In the genomic region with DNA sequence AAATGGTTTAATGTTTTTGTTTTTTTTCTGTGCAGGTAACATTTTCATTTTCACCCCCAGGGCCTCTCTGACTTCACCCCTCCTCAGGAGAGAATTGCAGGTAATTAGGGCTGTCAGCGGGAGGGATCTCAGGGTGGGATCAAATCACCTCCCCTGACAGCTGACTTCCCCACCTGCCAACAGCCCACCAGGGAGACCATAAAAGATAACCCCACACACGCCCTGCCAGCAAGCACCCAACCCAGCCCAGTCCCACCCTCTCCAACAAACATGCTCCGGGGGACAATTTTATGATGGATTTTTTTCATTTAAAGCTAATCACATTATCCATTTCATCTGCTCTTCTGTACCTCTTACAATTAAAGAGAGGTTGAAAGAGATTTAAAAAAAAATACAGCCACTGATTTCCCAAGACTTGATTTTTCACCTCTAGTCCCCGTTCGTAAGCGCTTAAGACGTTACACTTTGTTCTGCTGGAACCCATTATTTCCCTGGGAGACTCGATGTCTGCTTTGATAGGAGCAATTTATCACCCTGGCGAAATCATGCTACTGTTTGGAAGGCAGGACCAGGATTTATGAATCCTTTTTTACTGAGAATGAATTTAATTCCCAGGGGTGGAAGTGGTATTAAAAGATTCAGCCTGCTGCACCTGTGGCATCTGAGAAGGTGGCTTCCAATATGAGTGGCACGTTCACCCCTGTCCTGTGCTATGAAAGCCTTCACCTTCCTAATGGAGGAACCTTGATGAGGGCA, we compare ENCODE assay signal across 24 cellular contexts.
DNase-seq lines count a peak whose midpoint lies in the region; ATAC-seq and TF ChIP-seq lines count a peak whose summit lies in the region.
"Had no signal": no experiment of that assay in that cellular context is flagged by ENCODE, and none has a peak within 500 bp of the region (broad histone marks: within the 10 kb centered on the region; RNA-seq: fewer than 3 reads in every experiment).

No MANE protein-coding gene starts in this region.

- H3K4me3 Mint-ChIP-seq in WTC11 = no peak overlapping the region
- H3K4me3 Mint-ChIP-seq: activated T-cell treated with anti-CD3 and anti-CD28 coated beads, Interleukin-2, amount 50 U/mL, for 24 hours; memory B cell; neural crest cell; T-helper 2 cell treated with Interferon-gamma antibody and Interleukin-4, amounts not matched to agents 5 μg/mL and 100 μg/mL, for 36 hours had no signal

- H3K36me3 Mint-ChIP-seq in WTC11 = no peaks in the 10 kb centered on the region
- H3K36me3 Mint-ChIP-seq: CD4-positive, CD25-positive, alpha-beta regulatory T cell; memory B cell had no signal

- POLR2A ChIA-PET in WTC11 (lab: Charles Lee) = no interaction called here

- peaks cover 20% of the 10 kb centered on the region for H3K4me1 Mint-ChIP-seq in WTC11
- H3K4me1 Mint-ChIP-seq: CD4-positive, CD25-positive, alpha-beta regulatory T cell; memory B cell had no signal

- no peak overlapping the region for H3K27ac Mint-ChIP-seq in WTC11
- H3K27ac Mint-ChIP-seq: activated T-cell treated with anti-CD3 and anti-CD28 coated beads, Interleukin-2, amount 50 U/mL, for 24 hours; CD4-positive, CD25-positive, alpha-beta regulatory T cell; memory B cell; T-helper 2 cell treated with Interferon-gamma antibody and Interleukin-4, amounts not matched to agents 5 μg/mL and 100 μg/mL, for 36 hours had no signal

- no peaks in the 10 kb centered on the region for H3K27me3 Mint-ChIP-seq in WTC11 (ENCODE audit: low read depth)
- H3K27me3 Mint-ChIP-seq: activated T-cell treated with anti-CD3 and anti-CD28 coated beads, Interleukin-2, amount 50 U/mL, for 24 hours; CD4-positive, CD25-positive, alpha-beta regulatory T cell had no signal

- ATAC-seq in HG03095 (IDR thresholded peaks at IDR 0.05; ENCODE audit: unreplicated experiment) = no peak
- no peak for ATAC-seq in WTC11
- ATAC-seq: foreskin keratinocyte, K562, left cardiac atrium, pancreas had no signal

- H3K9me3 Mint-ChIP-seq in WTC11 = peaks cover 18% of the 10 kb centered on the region
- H3K9me3 Mint-ChIP-seq: activated T-cell treated with anti-CD3 and anti-CD28 coated beads, Interleukin-2, amount 50 U/mL, for 24 hours; CD4-positive, CD25-positive, alpha-beta regulatory T cell; T-helper 2 cell treated with Interferon-gamma antibody and Interleukin-4, amounts not matched to agents 5 μg/mL and 100 μg/mL, for 36 hours had no signal

- CTCF ChIA-PET in WTC11 (lab: Charles Lee) = no interaction called here

- TF ChIP-seq CTCF in WTC11 (IDR thresholded peaks at IDR 0.05) = no peak

- DNase-seq in COR-L47 (lab: John Stamatoyannopoulos, UW) = peak; percentile 73
- peak; percentile 91 for DNase-seq in NCI-H1105 treated with DMSO at 0.1 percent for 48 hours (lab: John Stamatoyannopoulos, UW)
- peak; percentile 73 for DNase-seq in NCI-H2227 (lab: John Stamatoyannopoulos, UW; ENCODE audit: unreplicated experiment)
- DNase-seq in left kidney (ENCODE audit: low read depth, low spot score) = peak; percentile 36
- no peak for DNase-seq in germinal center (ENCODE audit: low spot score)
- no peak for DNase-seq in WTC11 (ENCODE audit: low spot score)
- DNase-seq: activated CD4-positive, alpha-beta T cell treated with anti-CD3 and anti-CD28 coated beads for 4 hours; activated gamma-delta T cell; activated T-cell treated with anti-CD3 and anti-CD28 coated beads, Interleukin-2, amount 50 U/mL, for 24 hours; CD4-positive, CD25-positive, alpha-beta regulatory T cell; cortex of kidney; foreskin keratinocyte; left cardiac atrium; NCI-H526 treated with DMSO at 0.1 percent for 48 hours; pancreas; retina; spleen; stimulated activated CD4-positive, alpha-beta T cell treated with anti-CD3 and anti-CD28 coated beads, Interleukin-2, amount 100 ng/mL, for 48 hours; upper lobe of left lung had no signal

TF ChIP-seq in WTC11, 78 proteins besides CTCF, POLR2A, EP300 and RAD21:
- no peak for TF ChIP-seq ZNF138 (CRISPR knock-in tag; conservative IDR thresholded peaks at IDR 0.05)

Comparison
In these comparisons a context has a peak if more than half of its experiments do, and no peak if none do; other contexts are left out.
1. DNase-seq: peak in COR-L47 (single experiment), NCI-H1105 treated with DMSO at 0.1 percent for 48 hours (single experiment), NCI-H2227 (single experiment) and left kidney (single experiment); none in germinal center (single experiment) and WTC11 (single experiment).